ENCODE assay signal across 8 cellular contexts in genomic region chr1:3796215-3797193, GRCh38. TPM values are rescaled to one million over a fixed set of nuclear protein-coding genes. Genes with fewer than 3 reads are reported as not detected.
DNase-seq lines count a peak whose midpoint lies in the region; ATAC-seq, FAIRE-seq and TF ChIP-seq lines count a peak whose summit lies in the region.

LRRC47 (minus strand) TSS chr1:3796498; CDS start chr1:3796476, 22 bp downstream.

- H3K27me3 ChIP-seq in ACC112 (ENCODE audit: insufficient read depth, low read length) (no peaks in the 10 kb centered on the region), mammary epithelial cell (ENCODE audit: insufficient read depth, low read length) (no peaks in the 10 kb centered on the region), small intestine (ENCODE audit: control insufficient read depth in 2 of 2, insufficient read depth in 2 of 2, low read length in 2 of 2) (no peaks in the 10 kb centered on the region)

- CTCF ChIA-PET in mammary epithelial cell (lab: Charles Lee; ENCODE audit: low non-redundant PET): interaction anchor here (1.4 kb wide), 1 partner anchor 21 kb away, joined by 6 read pairs; no protein-coding TSS in a partner anchor

- intact Hi-C loops in mammary epithelial cell (cut with micrococcal nuclease): loop anchor here (2.0 to 5.0 kb wide), 2 partner anchors 20 to 99 kb away; no protein-coding TSS in a partner anchor

- DNase-seq in NCI-H226: peak; percentile 89
- DNase-seq in mammary epithelial cell: peak; percentile 90
- DNase-seq in iPS-NIHi11 (ENCODE audit: low spot score): peak; percentile 90
- DNase-seq in small intestine: peak; percentile 94

- TF ChIP-seq CTCF in WI38 (IDR thresholded peaks at IDR 0.05; ENCODE audit: low read depth, low read length) (no peak), mammary epithelial cell (conservative IDR thresholded peaks at IDR 0.05 in 1 of 2, IDR thresholded peaks at IDR 0.05 in 1 of 2; ENCODE audit: extremely low read depth in 1 of 2, insufficient read depth in 1 of 2, low read depth in 1 of 2, low read length in 2 of 2) (no peak)

- peak within 1 kb of the TSS; percentile 71 for H3K9ac ChIP-seq in mammary epithelial cell (ENCODE audit: insufficient read depth, low read length)

- peak within 1 kb of the TSS; percentile 99 for H2AFZ ChIP-seq in ACC112 (ENCODE audit: low read length, unreplicated experiment)
- H2AFZ ChIP-seq in mammary epithelial cell (ENCODE audit: low read depth, low read length): peak within 1 kb of the TSS; percentile 99

- H3K4me1 ChIP-seq in ACC112 (ENCODE audit: control insufficient read depth, insufficient read depth, low read length, unreplicated experiment): peaks cover 5% of the 10 kb centered on the region
- H3K4me1 ChIP-seq in mammary epithelial cell (ENCODE audit: insufficient read depth, low read length): peaks cover 21% of the 10 kb centered on the region
- H3K4me1 ChIP-seq in small intestine (ENCODE audit: control insufficient read depth in 2 of 2, insufficient read depth in 1 of 2, low read depth in 1 of 2, low read length in 1 of 2): peaks cover 0 to 7% of the 10 kb centered on the region in 2 donors

- no TSS peak for BruUV-seq in mammary epithelial cell (replicated peaks; lab: Mats Ljungman, UMichigan)

- H3K4me3 ChIP-seq in ACC112 (ENCODE audit: low read depth, low read length) (peak within 1 kb of the TSS; percentile 90), WI38 (ENCODE audit: low read depth, low read length) (peak within 1 kb of the TSS; percentile 81), mammary epithelial cell (replicated peaks in 1 of 3; ENCODE audit: insufficient read depth in 1 of 3, low read depth in 2 of 3, low read length in 3 of 3) (peak within 1 kb of the TSS; percentile 80 to 91 (median 85)), small intestine (ENCODE audit: low read depth in 1 of 2, low read length in 2 of 2) (peak within 1 kb of the TSS; percentile 69 to 94)

- no peaks in the 10 kb centered on the region for H3K9me3 ChIP-seq in mammary epithelial cell (replicated peaks; ENCODE audit: insufficient read depth, low read length)
- H3K9me3 ChIP-seq in small intestine (ENCODE audit: control insufficient read depth, low read depth): no peaks in the 10 kb centered on the region

- dilution Hi-C loops in mammary epithelial cell (cut with HindIII; ENCODE audit: low sequenced_read_pairs): no loop called here

- H3K36me3 ChIP-seq in ACC112 (ENCODE audit: insufficient read depth, low read length) (no peaks in the 10 kb centered on the region), mammary epithelial cell (ENCODE audit: insufficient read depth, low read length) (no peaks in the 10 kb centered on the region), small intestine (ENCODE audit: control insufficient read depth in 2 of 2, insufficient read depth in 2 of 2, low read length in 2 of 2) (no peaks in the 10 kb centered on the region)

- in situ Hi-C loops in mammary epithelial cell (cut with MboI; ENCODE audit: low sequenced_read_pairs in 2 of 2): no loop called here

- H3K79me2 ChIP-seq in ACC112 (ENCODE audit: control insufficient read depth, insufficient read depth, low read length, unreplicated experiment) (peaks cover 46% of the 10 kb centered on the region), mammary epithelial cell (ENCODE audit: insufficient read depth, low read length) (peaks cover 48% of the 10 kb centered on the region)

- no peaks in the 10 kb centered on the region for H4K20me1 ChIP-seq in mammary epithelial cell (ENCODE audit: insufficient read depth, low read length)

- no peak for FAIRE-seq in small intestine (lab: Jason Lieb, UNC)

- H3K27ac ChIP-seq in ACC112 (ENCODE audit: low read depth, low read length): no peak within 1 kb of the TSS
- peak within 1 kb of the TSS; percentile 24 for H3K27ac ChIP-seq in mammary epithelial cell (ENCODE audit: insufficient read depth, low read depth, low read length)
- H3K27ac ChIP-seq in small intestine (ENCODE audit: low read depth in 1 of 2, low read length in 1 of 2): peak within 1 kb of the TSS in 1 of 2 donors; percentile 58

- peak within 1 kb of the TSS; percentile 89 for H3K4me2 ChIP-seq in mammary epithelial cell (ENCODE audit: insufficient read depth, low read depth, low read length)

- ATAC-seq in GM18861 (IDR thresholded peaks at IDR 0.05; ENCODE audit: unreplicated experiment): peak; percentile 94
- peak; percentile 99 for ATAC-seq in HG03095 (IDR thresholded peaks at IDR 0.05; ENCODE audit: unreplicated experiment)

- WGBS in mammary epithelial cell (ENCODE audit: low coverage, missing lambda C conversion rate): 1% methylated on average over 26 of the region's 63 CpGs
- WGBS in small intestine, 3 donors: 3 to 6% (median 5%) methylated on average over 49 to 63 of the region's 63 CpGs

RNA-seq across cellular contexts. Expression of gene LRRC47, which starts in this region (rescaled TPM):
- 10 to 100 TPM; 31.2 to 40.2 TPM for total RNA-seq in mammary epithelial cell
- polyA plus RNA-seq in mammary epithelial cell (19.8 TPM), small intestine (10 to 100 TPM; 16.8 to 23.8 (median 19.0) TPM)
- 46.5 TPM for polyA minus RNA-seq in mammary epithelial cell
